Comparison of ENCODE assay signal across 25 cellular contexts in genomic region chr22:23574877-23575276, GRCh38. TPM values are rescaled to one million over a fixed set of nuclear protein-coding genes. Genes with fewer than 3 reads are reported as not detected.
DNase-seq lines count a peak whose midpoint lies in the region; ATAC-seq, FAIRE-seq and TF ChIP-seq lines count a peak whose summit lies in the region.
"Had no signal": no experiment of that assay in that cellular context is flagged by ENCODE, and none has a peak within 500 bp of the region (broad histone marks: within the 10 kb centered on the region; RNA-seq: fewer than 3 reads in every experiment).

No MANE protein-coding gene starts in this region.

- H3K79me2 ChIP-seq in DND-41 (ENCODE audit: insufficient read depth, low read length), result peaks cover 12% of the 10 kb centered on the region

- H3K9ac ChIP-seq in BLaER1, result peak overlapping the region; percentile 100
- peak overlapping the region; percentile 18; the same call in 1 of the 2 replicates for H3K9ac ChIP-seq in DND-41 (ENCODE audit: low read depth, low read length)
- H3K9ac ChIP-seq: KMS-11 had no signal

- ATAC-seq in DND-41 (ENCODE audit: insufficient read depth, low read depth) (no peak), esophagus mucosa (peak; percentile 27), GM19455 (IDR thresholded peaks at IDR 0.05; ENCODE audit: unreplicated experiment) (no peak)
- ATAC-seq in activated T-helper 17 cell treated with anti-CD3 and anti-CD28 coated beads, Interleukin-2, amount 50 U/mL, for 72 hours (replicated peaks), result no peak
- ATAC-seq: HCT116 had no signal

- no peak for FAIRE-seq in small intestine (lab: Jason Lieb, UNC)
- FAIRE-seq: G401.6, GM12892, H1 had no signal

- DNase-seq in DND-41 (no peak), posterior vena cava (ENCODE audit: low spot score) (peak; percentile 66), small intestine (no peak)
- DNase-seq: BE2C, COR-L47, DMS 273 treated with DMSO at 0.1 percent for 48 hours, DMS79 treated with DMSO at 0.1 percent for 48 hours, IMR-90, NCI-H1417 treated with DMSO at 0.1 percent for 48 hours, NCI-H187, NCI-H446, NCI-H526 treated with DMSO at 0.1 percent for 48 hours, SHP77 had no signal

- intact Hi-C loops in posterior vena cava (cut with DNase I), result no loop called here

- no peaks in the 10 kb centered on the region for H4K20me1 ChIP-seq in BLaER1
- H4K20me1 ChIP-seq in DND-41 (ENCODE audit: insufficient read depth, low read length), result no peaks in the 10 kb centered on the region

- H3K27ac Mint-ChIP-seq in activated T-helper 17 cell treated with anti-CD3 and anti-CD28 coated beads, Interleukin-2, amount 50 U/mL, for 72 hours, result no peak overlapping the region
- H3K27ac Mint-ChIP-seq: CD4-positive, alpha-beta T cell had no signal

- H3K4me1 ChIP-seq in BLaER1, result peaks cover 53% of the 10 kb centered on the region
- H3K4me1 ChIP-seq in DND-41 (ENCODE audit: insufficient read depth, low read length), result peaks cover 33% of the 10 kb centered on the region
- H3K4me1 ChIP-seq in small intestine (ENCODE audit: control insufficient read depth in 2 of 2, insufficient read depth in 1 of 2, low read depth in 1 of 2, low read length in 1 of 2), result no peaks in the 10 kb centered on the region
- H3K4me1 ChIP-seq: BE2C had no signal

- peak overlapping the region; percentile 100 for H3K4me2 ChIP-seq in BLaER1
- H3K4me2 ChIP-seq in DND-41 (ENCODE audit: insufficient read depth, low read length), result no peak overlapping the region
- H3K4me2 ChIP-seq: KMS-11 had no signal

- TF ChIP-seq CTCF in DND-41 (IDR thresholded peaks at IDR 0.05; ENCODE audit: borderline replicate concordance, extremely low read depth, low read length, poor library complexity, severe bottlenecking), result no peak

- H3K9me3 Mint-ChIP-seq in activated T-helper 17 cell treated with anti-CD3 and anti-CD28 coated beads, Interleukin-2, amount 50 U/mL, for 72 hours, result no peaks in the 10 kb centered on the region
- H3K9me3 Mint-ChIP-seq: CD4-positive, alpha-beta T cell had no signal

- 72 to 81% (median 74%) methylated on average over 7 to 8 of the region's 8 CpGs for WGBS in small intestine, 3 donors

- H3K9me3 ChIP-seq in BLaER1 (no peaks in the 10 kb centered on the region), DND-41 (ENCODE audit: insufficient read depth, low read length, severe bottlenecking) (no peaks in the 10 kb centered on the region), small intestine (ENCODE audit: control insufficient read depth, low read depth) (no peaks in the 10 kb centered on the region)
- H3K9me3 ChIP-seq: BE2C had no signal

- H2AFZ ChIP-seq in DND-41 (ENCODE audit: low read depth, low read length), result no peak overlapping the region

- H3K36me3 ChIP-seq in BLaER1 (peaks cover 81% of the 10 kb centered on the region), DND-41 (ENCODE audit: insufficient read depth, low read length) (no peaks in the 10 kb centered on the region; the same call in 1 of the 2 replicates), small intestine (ENCODE audit: control insufficient read depth in 2 of 2, insufficient read depth in 2 of 2, low read length in 2 of 2) (no peaks in the 10 kb centered on the region)
- H3K36me3 ChIP-seq: BE2C had no signal

- H3K27ac ChIP-seq in BLaER1 (peak overlapping the region; percentile 100), DND-41 (ENCODE audit: low read length) (peak overlapping the region; percentile 22; the same call in 1 of the 2 replicates), small intestine (ENCODE audit: low read depth in 1 of 2, low read length in 1 of 2) (no peak overlapping the region)
- H3K27ac ChIP-seq: KMS-11 had no signal

- no peak overlapping the region for H3K4me3 Mint-ChIP-seq in activated T-helper 17 cell treated with anti-CD3 and anti-CD28 coated beads, Interleukin-2, amount 50 U/mL, for 72 hours
- H3K4me3 Mint-ChIP-seq: CD4-positive, alpha-beta T cell had no signal

- H3K27me3 ChIP-seq in BLaER1, result no peaks in the 10 kb centered on the region
- no peaks in the 10 kb centered on the region for H3K27me3 ChIP-seq in DND-41 (ENCODE audit: insufficient read depth, low read length, poor library complexity)
- H3K27me3 ChIP-seq in small intestine (ENCODE audit: control insufficient read depth in 2 of 2, insufficient read depth in 2 of 2, low read length in 2 of 2), result peaks cover 0 to 3% of the 10 kb centered on the region in 2 donors
- H3K27me3 ChIP-seq: BE2C had no signal

- H3K4me3 ChIP-seq in BLaER1 (peak overlapping the region; percentile 71), DND-41 (ENCODE audit: low read depth in 1 of 2, low read length in 2 of 2) (no peak overlapping the region), small intestine (ENCODE audit: low read depth in 1 of 2, low read length in 2 of 2) (no peak overlapping the region)

- no peaks in the 10 kb centered on the region for H3K36me3 Mint-ChIP-seq in activated T-helper 17 cell treated with anti-CD3 and anti-CD28 coated beads, Interleukin-2, amount 50 U/mL, for 72 hours (ENCODE audit: low read depth)

- no peaks in the 10 kb centered on the region for H3K4me1 Mint-ChIP-seq in activated T-helper 17 cell treated with anti-CD3 and anti-CD28 coated beads, Interleukin-2, amount 50 U/mL, for 72 hours

- peaks cover 16% of the 10 kb centered on the region for H3K27me3 Mint-ChIP-seq in activated T-helper 17 cell treated with anti-CD3 and anti-CD28 coated beads, Interleukin-2, amount 50 U/mL, for 72 hours

RNA-seq across cellular contexts. Expression of gene IGLL1, which starts 5.2 kb away (rescaled TPM):
- not detected for total RNA-seq in esophagus mucosa
- not detected for total RNA-seq in posterior vena cava
- not detected for polyA plus RNA-seq in small intestine
- not detected for total RNA-seq in activated T-helper 17 cell treated with anti-CD3 and anti-CD28 coated beads, Interleukin-2, amount 50 U/mL, for 72 hours
- total RNA-seq: A673; CD4-positive, alpha-beta T cell; H1; IMR-90; MCF 10A had no signal
- polyA plus RNA-seq: H1, IMR-90 had no signal

RNA-seq across cellular contexts. Expression of gene DRICH1, which starts 57.2 kb away (rescaled TPM):
- total RNA-seq in esophagus mucosa, result 0.32 TPM
- under 1 TPM; 0.19 to 0.42 TPM for total RNA-seq in posterior vena cava
- polyA plus RNA-seq in small intestine, result 1 to 10 TPM in 1 of 3 donors, under 1 TPM in 2; 0.30 to 1.8 (median 0.54) TPM
- under 1 TPM in 1 of 2 donors, not detected in 1; 0.40 TPM for total RNA-seq in activated T-helper 17 cell treated with anti-CD3 and anti-CD28 coated beads, Interleukin-2, amount 50 U/mL, for 72 hours
- total RNA-seq: IMR-90, MCF 10A had no signal

Comparison
In these comparisons a context has a peak if more than half of its experiments do, and no peak if none do; other contexts are left out.
1. H3K27ac ChIP-seq: peak in BLaER1 (single experiment) and DND-41 (single experiment); none in small intestine (0 of 2).